ENCODE assay signal across 1 cellular context in genomic region chr2:31414601-31415241, GRCh38.
TF ChIP-seq lines count a peak whose summit lies in the region.

XDH (minus strand) TSS chr2:31414742; CDS start chr2:31414666, 76 bp downstream.

TF ChIP-seq in GM12878, 131 proteins besides CTCF, POLR2A, EP300 and RAD21:
- TF ChIP-seq ZBTB4 (CRISPR knock-in tag; IDR thresholded peaks at IDR 0.05) (no peak), ZNF687 (IDR thresholded peaks at IDR 0.05) (no peak), TAF1 (IDR thresholded peaks at IDR 0.05; ENCODE audit: borderline replicate concordance, low read depth, low read length) (no peak), PKNOX1 (IDR thresholded peaks at IDR 0.05) (no peak), EGR1 (IDR thresholded peaks at IDR 0.05; ENCODE audit: borderline replicate concordance in 1 of 2, low read depth in 2 of 2, low read length in 2 of 2) (no peak), ZNF207 (IDR thresholded peaks at IDR 0.05; ENCODE audit: borderline replicate concordance) (no peak), EZH2 (IDR thresholded peaks at IDR 0.05; ENCODE audit: borderline replicate concordance, control insufficient read depth, low read depth, low read length) (no peak), KDM1A (IDR thresholded peaks at IDR 0.05; ENCODE audit: borderline replicate concordance) (no peak), KLF5 (IDR thresholded peaks at IDR 0.05; ENCODE audit: partially characterized antibody) (no peak), BCL3 (IDR thresholded peaks at IDR 0.05; ENCODE audit: borderline replicate concordance, insufficient read depth, low read depth, low read length, poor library complexity, severe bottlenecking) (no peak), HDGF (IDR thresholded peaks at IDR 0.05) (no peak), MYB (IDR thresholded peaks at IDR 0.05; ENCODE audit: borderline replicate concordance, low read depth, low read length) (no peak)
